Comparison of ENCODE assay signal across 21 cellular contexts in the genomic region with DNA sequence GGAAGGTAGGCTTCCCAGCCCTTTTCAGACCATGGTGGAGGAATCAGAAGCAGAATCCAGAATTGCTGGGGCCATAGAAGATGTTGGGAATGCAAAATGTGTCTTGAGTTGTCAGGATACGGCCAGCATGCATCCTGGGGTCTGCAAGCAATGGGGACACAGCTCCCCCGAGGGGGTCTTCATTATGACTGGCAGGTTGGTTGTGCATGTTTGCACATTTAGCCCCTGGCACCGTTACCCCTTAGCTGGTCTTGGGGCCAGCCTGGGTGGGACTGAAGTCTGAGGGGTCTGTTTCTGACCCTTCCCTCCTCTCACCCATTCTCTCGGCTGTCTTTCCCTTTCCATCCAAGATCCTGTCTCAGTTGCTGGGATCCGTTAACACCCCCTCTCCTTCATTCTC.
"Had no signal": no experiment of that assay in that cellular context is flagged by ENCODE, and none has a peak within 500 bp of the region (broad histone marks: within the 10 kb centered on the region; RNA-seq: fewer than 3 reads in every experiment).

No MANE protein-coding gene starts in this region.

- H3K27me3 ChIP-seq: neutrophil, suprapubic skin, transverse colon, upper lobe of right lung, uterus had no signal

- H3K27ac Mint-ChIP-seq: effector memory CD8-positive, alpha-beta T cell; nephron progenitor cell; progenitor cell of endocrine pancreas; stimulated activated naive B cell treated with anti-CD40 and anti-IgM and Interleukin-4, amounts not matched to agents 10 μg/mL and 1 μg/mL and 100 μg/mL, for 72 hours; stimulated activated naive CD8-positive, alpha-beta T cell treated with anti-CD3 and anti-CD28 coated beads, Interleukin-15, amount 100 ng/mL, for 72 hours had no signal

- H3K36me3 ChIP-seq: neutrophil, suprapubic skin, transverse colon, uterus had no signal

- DNase-seq: cortex of kidney; effector memory CD8-positive, alpha-beta T cell; erythroblast; left ventricle myocardium superior; lower lobe of right lung; naive thymus-derived CD8-positive, alpha-beta T cell; nephron progenitor cell; stimulated activated CD4-positive, alpha-beta T cell treated with anti-CD3 and anti-CD28 coated beads, Interleukin-12 subunit alpha, Interleukin-12 subunit beta, amount 100 ng/mL, for 4 hours; stimulated activated CD4-positive, alpha-beta T cell treated with anti-CD3 and anti-CD28 coated beads, Interleukin-1b, Interleukin-23, amount 100 ng/mL, for 48 hours; stimulated activated CD4-positive, alpha-beta T cell treated with anti-CD3 and anti-CD28 coated beads, Interleukin-4, amount 100 ng/mL, for 1 hour; stimulated activated naive B cell treated with anti-CD40 and anti-IgM and Interleukin-4, amounts not matched to agents 10 μg/mL and 1 μg/mL and 100 μg/mL, for 72 hours; stimulated activated naive CD8-positive, alpha-beta T cell treated with anti-CD3 and anti-CD28 coated beads, Interleukin-15, amount 100 ng/mL, for 72 hours; transverse colon; upper lobe of right lung; uterus had no signal

- H3K27me3 Mint-ChIP-seq: effector memory CD8-positive, alpha-beta T cell; naive thymus-derived CD8-positive, alpha-beta T cell; stimulated activated naive B cell treated with anti-CD40 and anti-IgM and Interleukin-4, amounts not matched to agents 10 μg/mL and 1 μg/mL and 100 μg/mL, for 72 hours; stimulated activated naive CD8-positive, alpha-beta T cell treated with anti-CD3 and anti-CD28 coated beads, Interleukin-15, amount 100 ng/mL, for 72 hours had no signal

- H3K4me3 ChIP-seq: lower lobe of right lung, smooth muscle cell, suprapubic skin, transverse colon, upper lobe of right lung, uterus had no signal

- H3K4me1 ChIP-seq: parathyroid adenoma, upper lobe of right lung had no signal

- ATAC-seq: effector memory CD8-positive, alpha-beta T cell; left ventricle myocardium superior; lower lobe of right lung; naive thymus-derived CD8-positive, alpha-beta T cell; sciatic nerve; stimulated activated naive B cell treated with anti-CD40 and anti-IgM and Interleukin-4, amounts not matched to agents 10 μg/mL and 1 μg/mL and 100 μg/mL, for 72 hours; stimulated activated naive CD8-positive, alpha-beta T cell treated with anti-CD3 and anti-CD28 coated beads, Interleukin-15, amount 100 ng/mL, for 72 hours; upper lobe of right lung had no signal

- H3K9ac ChIP-seq: parathyroid adenoma had no signal

- H3K27ac ChIP-seq: lower lobe of right lung, neutrophil, parathyroid adenoma, suprapubic skin, transverse colon, upper lobe of right lung had no signal

- H3K4me3 Mint-ChIP-seq: effector memory CD8-positive, alpha-beta T cell; naive thymus-derived CD8-positive, alpha-beta T cell; nephron progenitor cell; stimulated activated naive B cell treated with anti-CD40 and anti-IgM and Interleukin-4, amounts not matched to agents 10 μg/mL and 1 μg/mL and 100 μg/mL, for 72 hours; stimulated activated naive CD8-positive, alpha-beta T cell treated with anti-CD3 and anti-CD28 coated beads, Interleukin-15, amount 100 ng/mL, for 72 hours had no signal

- H3K9me3 ChIP-seq: lower lobe of right lung, neutrophil, suprapubic skin, transverse colon, upper lobe of right lung had no signal

- H3K4me2 ChIP-seq: smooth muscle cell had no signal
